ENCODE assay signal across 1 cellular context in genomic region chr11:65695459-65696241, GRCh38.
TF ChIP-seq lines count a peak whose summit lies in the region.

No MANE protein-coding gene starts in this region.

TF ChIP-seq in WTC11, 78 proteins besides CTCF, POLR2A, EP300 and RAD21 (continued from another document):
- TF ChIP-seq HMGXB4 (CRISPR knock-in tag; IDR thresholded peaks at IDR 0.05) (no peak), NFATC4 (CRISPR knock-in tag; IDR thresholded peaks at IDR 0.05) (no peak), TCF7 (CRISPR knock-in tag; IDR thresholded peaks at IDR 0.05; ENCODE audit: low read depth) (no peak), ESRRA (CRISPR knock-in tag; IDR thresholded peaks at IDR 0.05; ENCODE audit: borderline replicate concordance) (no peak), ATF2 (CRISPR knock-in tag; IDR thresholded peaks at IDR 0.05; ENCODE audit: borderline replicate concordance, low read depth) (no peak), JAZF1 (CRISPR knock-in tag; IDR thresholded peaks at IDR 0.05) (no peak), E2F4 (CRISPR knock-in tag; IDR thresholded peaks at IDR 0.05; ENCODE audit: borderline replicate concordance, low read depth) (no peak), SP1 (CRISPR knock-in tag; conservative IDR thresholded peaks at IDR 0.05) (no peak), FOXP1 (CRISPR knock-in tag; IDR thresholded peaks at IDR 0.05; ENCODE audit: borderline replicate concordance) (no peak)
